9 cellular contexts compared by ENCODE assay signal in genomic region chr1:26828352-26829093, GRCh38. TPM values are rescaled to one million over a fixed set of nuclear protein-coding genes. Genes with fewer than 3 reads are reported as not detected.
A peak's percentile ranks its signal among the peaks of the same experiment; 100 is the strongest.
DNase-seq lines count a peak whose midpoint lies in the region; ATAC-seq and TF ChIP-seq lines count a peak whose summit lies in the region.
"Had no signal": no experiment of that assay in that cellular context is flagged by ENCODE, and none has a peak within 500 bp of the region (broad histone marks: within the 10 kb centered on the region; RNA-seq: fewer than 3 reads in every experiment).

No MANE protein-coding gene starts in this region.

- DNase-seq in activated naive CD8-positive, alpha-beta T cell treated with anti-CD3 and anti-CD28 coated beads, Interleukin-2, amount 10 ng/mL, durations not matched to agents 7 days and 5 days, result no peak
- peak; percentile 77 for DNase-seq in medulla oblongata (ENCODE audit: extremely low spot score)
- DNase-seq in NCI-H345 (lab: John Stamatoyannopoulos, UW), result no peak

- H3K27me3 Mint-ChIP-seq in activated naive CD8-positive, alpha-beta T cell treated with anti-CD3 and anti-CD28 coated beads, Interleukin-2, amount 10 ng/mL, durations not matched to agents 7 days and 5 days, result no peaks in the 10 kb centered on the region

- H3K9me3 ChIP-seq in Loucy (ENCODE audit: insufficient read depth, low read depth, low read length), result no peaks in the 10 kb centered on the region

- H3K79me2 ChIP-seq in ACC112 (ENCODE audit: control insufficient read depth, insufficient read depth, low read length, unreplicated experiment) (peaks cover 31% of the 10 kb centered on the region), Loucy (ENCODE audit: insufficient read depth, low read length) (peaks cover 57% of the 10 kb centered on the region)

- no peak overlapping the region for H3K27ac ChIP-seq in ACC112 (ENCODE audit: low read depth, low read length)

- peak overlapping the region; percentile 27; the same call in 1 of the 2 replicates for H3K4me3 ChIP-seq in ACC112 (ENCODE audit: low read depth, low read length)
- H3K4me3 ChIP-seq in Loucy (ENCODE audit: low read length, poor library complexity, severe bottlenecking), result peak overlapping the region; percentile 72

- POLR2A ChIA-PET in activated naive CD8-positive, alpha-beta T cell treated with anti-CD3 and anti-CD28 coated beads, Interleukin-2, amount 10 ng/mL, durations not matched to agents 7 days and 5 days (lab: Charles Lee), result interaction anchor here (0.6 to 1.3 kb wide), 6 partner anchors 14 to 218 kb away, joined by 3 to 7 read pairs (median 4); no protein-coding TSS in a partner anchor

- H4K20me1 ChIP-seq in Loucy (ENCODE audit: insufficient read depth, low read length, poor library complexity, severe bottlenecking), result peaks cover 26% of the 10 kb centered on the region

- H3K9me2 ChIP-seq in Loucy (replicated peaks; ENCODE audit: low read depth, low read length), result no peaks in the 10 kb centered on the region

- H3K36me3 ChIP-seq in ACC112 (ENCODE audit: insufficient read depth, low read length) (0 out of 2 replicates have a peak, but pooled peaks cover 3% of the 10 kb centered on the region), Loucy (ENCODE audit: insufficient read depth, low read length) (peaks cover 4% of the 10 kb centered on the region; the same call in 1 of the 2 replicates)

- H3K4me1 Mint-ChIP-seq in activated naive CD8-positive, alpha-beta T cell treated with anti-CD3 and anti-CD28 coated beads, Interleukin-2, amount 10 ng/mL, durations not matched to agents 7 days and 5 days, result peaks cover 62% of the 10 kb centered on the region

- peak overlapping the region; percentile 98 for H3K4me3 Mint-ChIP-seq in activated naive CD8-positive, alpha-beta T cell treated with anti-CD3 and anti-CD28 coated beads, Interleukin-2, amount 10 ng/mL, durations not matched to agents 7 days and 5 days

- H2AFZ ChIP-seq in ACC112 (ENCODE audit: low read length, unreplicated experiment) (no peak overlapping the region), Loucy (ENCODE audit: low read length) (no peak overlapping the region)

- H3K4me2 ChIP-seq in Loucy (ENCODE audit: low read depth, low read length, poor library complexity, severe bottlenecking), result peak overlapping the region; percentile 96

- H3K9me3 Mint-ChIP-seq in activated naive CD8-positive, alpha-beta T cell treated with anti-CD3 and anti-CD28 coated beads, Interleukin-2, amount 10 ng/mL, durations not matched to agents 7 days and 5 days, result no peaks in the 10 kb centered on the region

- ATAC-seq in activated naive CD8-positive, alpha-beta T cell treated with anti-CD3 and anti-CD28 coated beads, Interleukin-2, amount 10 ng/mL, durations not matched to agents 7 days and 5 days (ENCODE audit: low read depth), result no peak
- ATAC-seq in HG02938 (IDR thresholded peaks at IDR 0.05; ENCODE audit: unreplicated experiment) (no peak), HG03442 (IDR thresholded peaks at IDR 0.05; ENCODE audit: unreplicated experiment) (no peak), HG02642 (IDR thresholded peaks at IDR 0.05; ENCODE audit: poor library complexity, unreplicated experiment) (no peak)

- H3K36me3 Mint-ChIP-seq in activated naive CD8-positive, alpha-beta T cell treated with anti-CD3 and anti-CD28 coated beads, Interleukin-2, amount 10 ng/mL, durations not matched to agents 7 days and 5 days, result peaks cover 29% of the 10 kb centered on the region

- H3K27me3 ChIP-seq in ACC112 (ENCODE audit: insufficient read depth, low read length), result no peaks in the 10 kb centered on the region
- H3K27me3 ChIP-seq in Loucy (ENCODE audit: insufficient read depth, low read length, poor library complexity, severe bottlenecking), result no peaks in the 10 kb centered on the region

- peak overlapping the region; percentile 72 for H3K9ac ChIP-seq in Loucy (ENCODE audit: low read depth, low read length, poor library complexity, severe bottlenecking)

- H3K4me1 ChIP-seq in ACC112 (ENCODE audit: control insufficient read depth, insufficient read depth, low read length, unreplicated experiment) (peaks cover 17% of the 10 kb centered on the region), Loucy (ENCODE audit: insufficient read depth, low read length, poor library complexity, severe bottlenecking) (peaks cover 61% of the 10 kb centered on the region)

- H3F3A ChIP-seq in Loucy (ENCODE audit: low read depth), result peaks cover 16% of the 10 kb centered on the region

- peak overlapping the region; percentile 93 for H3K27ac Mint-ChIP-seq in activated naive CD8-positive, alpha-beta T cell treated with anti-CD3 and anti-CD28 coated beads, Interleukin-2, amount 10 ng/mL, durations not matched to agents 7 days and 5 days

- TF ChIP-seq CTCF in Loucy (conservative IDR thresholded peaks at IDR 0.05; ENCODE audit: low read length), result no peak

RNA-seq across cellular contexts. Expression of gene ZDHHC18, which starts 2.0 kb away (rescaled TPM):
- total RNA-seq in activated naive CD8-positive, alpha-beta T cell treated with anti-CD3 and anti-CD28 coated beads, Interleukin-2, amount 10 ng/mL, durations not matched to agents 7 days and 5 days, result 10 to 100 TPM; 52.9 TPM

RNA-seq across cellular contexts. Expression of gene SFN, which starts 34.4 kb away (rescaled TPM):
- 1 to 10 TPM; 1.4 to 1.8 TPM for total RNA-seq in activated naive CD8-positive, alpha-beta T cell treated with anti-CD3 and anti-CD28 coated beads, Interleukin-2, amount 10 ng/mL, durations not matched to agents 7 days and 5 days
- total RNA-seq: LHCN-M2 had no signal

RNA-seq across cellular contexts. Expression of gene PIGV, which starts 40.8 kb away (rescaled TPM):
- total RNA-seq in activated naive CD8-positive, alpha-beta T cell treated with anti-CD3 and anti-CD28 coated beads, Interleukin-2, amount 10 ng/mL, durations not matched to agents 7 days and 5 days, result 10 to 100 TPM; 21.5 TPM
